Comparison of ENCODE assay signal across 13 cellular contexts in genomic region chr1:235758931-235759330, GRCh38.
DNase-seq lines count a peak whose midpoint lies in the region; ATAC-seq and TF ChIP-seq lines count a peak whose summit lies in the region.
"Had no signal": no experiment of that assay in that cellular context is flagged by ENCODE, and none has a peak within 500 bp of the region (broad histone marks: within the 10 kb centered on the region; RNA-seq: fewer than 3 reads in every experiment).

No MANE protein-coding gene starts in this region.

- ATAC-seq in SK-N-SH treated with all-trans-retinoic acid at 6 μM for 48 hours (peak; percentile 40; the same call in 2 of the 3 replicates), HG03196 (IDR thresholded peaks at IDR 0.05; ENCODE audit: unreplicated experiment) (no peak)
- ATAC-seq: psoas muscle had no signal

- DNase-seq in NCI-H2081 (lab: John Stamatoyannopoulos, UW) (peak; percentile 16 to 55), NCI-H2081 treated with DMSO at 0.1 percent for 48 hours (lab: John Stamatoyannopoulos, UW) (no peak), NCI-H2196 (lab: John Stamatoyannopoulos, UW; ENCODE audit: unreplicated experiment) (peak; percentile 31), non-pigmented ciliary epithelial cell (ENCODE audit: low read depth) (peak; percentile 5), glomerular visceral epithelial cell (ENCODE audit: extremely low spot score) (no peak)
- DNase-seq in activated CD8-positive, alpha-beta memory T cell treated with anti-CD3 and anti-CD28 coated beads for 24 hours, result no peak
- DNase-seq: activated naive CD4-positive, alpha-beta T cell treated with anti-CD3 and anti-CD28 coated beads for 36 hours; kidney glomerular epithelial cell; NCI-H1436; tibial artery had no signal

TF ChIP-seq in SK-N-SH treated with all-trans-retinoic acid at 6 μM for 48 hours, 23 proteins besides CTCF, POLR2A, EP300 and RAD21:
- no peak for TF ChIP-seq ZC3H10 (CRISPR knock-in tag; IDR thresholded peaks at IDR 0.05)
TF ChIP-seq in SK-N-SH treated with all-trans-retinoic acid at 6 μM for 48 hours: peak in this region for 0.

Comparison
In these comparisons a context has a peak if more than half of its experiments do, and no peak if none do; other contexts are left out.
1. DNase-seq: peak in NCI-H2081 (2 of 2), NCI-H2196 (single experiment) and non-pigmented ciliary epithelial cell (single experiment); none in NCI-H2081 treated with DMSO at 0.1 percent for 48 hours (single experiment), glomerular visceral epithelial cell (single experiment) and activated CD8-positive, alpha-beta memory T cell treated with anti-CD3 and anti-CD28 coated beads for 24 hours (single experiment).